8 cellular contexts compared by ENCODE assay signal in the genomic region with DNA sequence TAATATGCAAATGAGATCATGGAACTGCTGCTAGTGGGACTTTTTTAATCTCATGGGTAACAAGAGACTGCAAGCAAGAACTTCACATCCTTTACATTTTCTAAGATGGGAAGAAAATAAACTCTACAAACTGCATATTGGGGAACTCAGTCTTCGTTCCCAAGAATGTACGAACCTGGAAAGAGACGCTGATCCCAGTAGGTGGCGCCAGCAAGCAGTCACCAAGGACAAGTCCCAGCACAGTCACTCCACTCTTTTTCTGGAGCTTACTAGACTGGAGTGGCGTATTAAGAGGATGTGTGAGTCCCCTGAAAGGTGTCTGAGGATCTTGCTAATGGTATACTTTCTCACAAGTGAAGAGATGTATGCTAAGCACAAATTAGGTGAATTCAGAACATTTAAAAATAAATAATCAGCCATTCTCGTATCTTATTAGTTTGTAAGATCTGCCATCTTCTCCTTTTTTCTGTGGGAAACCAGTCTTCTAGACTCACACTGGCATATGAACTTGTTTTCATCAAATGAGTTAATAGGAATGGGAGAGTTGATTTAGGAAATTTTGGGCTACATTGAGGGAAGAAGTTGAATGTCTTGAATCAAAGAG.
DNase-seq lines count a peak whose midpoint lies in the region; ATAC-seq and TF ChIP-seq lines count a peak whose summit lies in the region.

No MANE protein-coding gene starts in this region.

- DNase-seq in GF-D8 (lab: John Stamatoyannopoulos, UW): peak; percentile 28
- DNase-seq in NCI-H226: peak; percentile 23
- DNase-seq in activated CD4-positive, alpha-beta T cell treated with anti-CD3 and anti-CD28 coated beads for 4 hours: peak; percentile 32 to 38
- DNase-seq in effector CD4-positive, alpha-beta T cell: peak; percentile 13
- DNase-seq in midbrain (lab: John Stamatoyannopoulos, UW): peak; percentile 78
- DNase-seq in tibial artery: peak in 1 of 2 donors; percentile 40
- DNase-seq in NCI-H1048 (lab: John Stamatoyannopoulos, UW): no peak

- H3K4me3 ChIP-seq in tibial artery: no peak overlapping the region

- ATAC-seq in HG02798 (IDR thresholded peaks at IDR 0.05; ENCODE audit: poor library complexity, unreplicated experiment): peak; percentile 69

- no peaks in the 10 kb centered on the region for H3K4me1 ChIP-seq in tibial artery

- peak; percentile 17 to 37 for TF ChIP-seq CTCF in tibial artery (IDR thresholded peaks at IDR 0.05)

- no peaks in the 10 kb centered on the region for H3K27me3 ChIP-seq in tibial artery

- intact Hi-C loops in tibial artery (cut with DNase I; ENCODE audit: low total_unique reads): no loop called here

- H3K9me3 ChIP-seq in tibial artery: no peaks in the 10 kb centered on the region

- no peak overlapping the region for H3K27ac ChIP-seq in tibial artery

- H3K36me3 ChIP-seq in tibial artery: no peaks in the 10 kb centered on the region
